Comparison of ENCODE assay signal across 9 cellular contexts in genomic region chr21:38219049-38219628, GRCh38. TPM values are rescaled to one million over a fixed set of nuclear protein-coding genes. Genes with fewer than 3 reads are reported as not detected.
A peak's percentile ranks its signal among the peaks of the same experiment; 100 is the strongest.
DNase-seq lines count a peak whose midpoint lies in the region; ATAC-seq and TF ChIP-seq lines count a peak whose summit lies in the region.
"Had no signal": no experiment of that assay in that cellular context is flagged by ENCODE, and none has a peak within 500 bp of the region (broad histone marks: within the 10 kb centered on the region; RNA-seq: fewer than 3 reads in every experiment).

No MANE protein-coding gene starts in this region.

- no peak overlapping the region for H3K9ac ChIP-seq in OCI-LY1 (ENCODE audit: low read length)

- ATAC-seq in natural killer cell (peak; percentile 66 to 82 (median 81)), GM21447 (IDR thresholded peaks at IDR 0.05; ENCODE audit: unreplicated experiment) (no peak)

- intact Hi-C loops in natural killer cell (cut with micrococcal nuclease): loop anchor here (1.0 kb wide), 1 partner anchor 137 kb away; no protein-coding TSS in a partner anchor

- H3K4me1 ChIP-seq in OCI-LY1 (ENCODE audit: insufficient read depth, low read length, severe bottlenecking): no peaks in the 10 kb centered on the region

- TF ChIP-seq CTCF in OCI-LY1 (IDR thresholded peaks at IDR 0.05; ENCODE audit: low read length): peak; percentile 95
- peak; percentile 92 for TF ChIP-seq CTCF in natural killer cell (IDR thresholded peaks at IDR 0.05)

- no peaks in the 10 kb centered on the region for H3K36me3 ChIP-seq in OCI-LY1 (ENCODE audit: insufficient read depth, low read length)

- no peaks in the 10 kb centered on the region for H3K27me3 ChIP-seq in OCI-LY1 (ENCODE audit: insufficient read depth, low read length)

- H3K4me1 Mint-ChIP-seq in natural killer cell: peaks cover 0 to 6% of the 10 kb centered on the region in 2 donors

- in situ Hi-C loops in G401 (cut with HindIII; ENCODE audit: low sequenced_read_pairs): no loop called here

- H3K4me2 ChIP-seq in OCI-LY1 (ENCODE audit: low read length): no peak overlapping the region

- no peak overlapping the region for H3K4me3 Mint-ChIP-seq in natural killer cell
- H3K4me3 Mint-ChIP-seq: dendritic cell treated with granulocyte-macrophage colony-stimulating factor and Interleukin-4, amounts not matched to agents 40 ng/mL and 50 ng/mL, for 4 days had no signal

- H3K9me3 ChIP-seq in OCI-LY1 (ENCODE audit: low read length): peaks cover 6% of the 10 kb centered on the region

- H3K27ac ChIP-seq in OCI-LY1 (ENCODE audit: low read depth, low read length, poor library complexity, severe bottlenecking) (no peak overlapping the region), substantia nigra (ENCODE audit: low read depth, low read length, poor library complexity, severe bottlenecking) (no peak overlapping the region)

- H3K79me2 ChIP-seq in OCI-LY1 (ENCODE audit: insufficient read depth, low read length): no peaks in the 10 kb centered on the region

- no peak overlapping the region for H3K4me3 ChIP-seq in OCI-LY1 (ENCODE audit: low read depth, low read length, poor library complexity, severe bottlenecking)

- H2AFZ ChIP-seq in OCI-LY1 (ENCODE audit: low read length): no peak overlapping the region

- no peak overlapping the region for H3K27ac Mint-ChIP-seq in natural killer cell
- H3K27ac Mint-ChIP-seq: dendritic cell treated with granulocyte-macrophage colony-stimulating factor and Interleukin-4, amounts not matched to agents 40 ng/mL and 50 ng/mL, for 4 days had no signal

- H3K9me2 ChIP-seq in OCI-LY1 (ENCODE audit: low read depth, low read length): no peaks in the 10 kb centered on the region

- H3F3A ChIP-seq in OCI-LY1 (ENCODE audit: insufficient read depth, low read length): no peaks in the 10 kb centered on the region

- DNase-seq in G401 (ENCODE audit: low spot score) (peak; percentile 5), HuH-7 (ENCODE audit: low spot score) (peak; percentile 25), activated T-cell treated with anti-CD3 and anti-CD28 coated beads for 4 hours (peak; percentile 59), fibroblast of gingiva (ENCODE audit: low read depth) (peak; percentile 82), natural killer cell (peak; percentile 31), substantia nigra (lab: John Stamatoyannopoulos, UW) (peak in 27 of 49 donors; percentile 1 to 43 (median 8))

- H4K20me1 ChIP-seq in OCI-LY1 (ENCODE audit: insufficient read depth, low read length): no peaks in the 10 kb centered on the region

- H3K36me3 Mint-ChIP-seq in natural killer cell: no peaks in the 10 kb centered on the region

- peaks cover 6 to 7% of the 10 kb centered on the region in 2 donors for H3K27me3 Mint-ChIP-seq in natural killer cell (ENCODE audit: low read depth in 2 of 2)

- H3K9me3 Mint-ChIP-seq in natural killer cell: peaks cover 5 to 7% of the 10 kb centered on the region in 2 donors

RNA-seq across cellular contexts. Expression of gene KCNJ15, which starts 37.7 kb away (rescaled TPM):
- total RNA-seq in G401 (2014; rRNA removed; shearing (Covaris generic)): not detected in 2 replicates
- 1 to 10 TPM in 1 of 3 donors, not detected in 2; 1.9 TPM for total RNA-seq in natural killer cell

Comparison
In these comparisons a context has a peak if more than half of its experiments do, and no peak if none do; other contexts are left out.
1. DNase-seq: peak in every context shown above with its lines; median percentile 82 in fibroblast of gingiva; 59 in activated T-cell treated with anti-CD3 and anti-CD28 coated beads for 4 hours; 31 in natural killer cell; 25 in HuH-7; 8 in substantia nigra; 5 in G401.